In the genomic region with DNA sequence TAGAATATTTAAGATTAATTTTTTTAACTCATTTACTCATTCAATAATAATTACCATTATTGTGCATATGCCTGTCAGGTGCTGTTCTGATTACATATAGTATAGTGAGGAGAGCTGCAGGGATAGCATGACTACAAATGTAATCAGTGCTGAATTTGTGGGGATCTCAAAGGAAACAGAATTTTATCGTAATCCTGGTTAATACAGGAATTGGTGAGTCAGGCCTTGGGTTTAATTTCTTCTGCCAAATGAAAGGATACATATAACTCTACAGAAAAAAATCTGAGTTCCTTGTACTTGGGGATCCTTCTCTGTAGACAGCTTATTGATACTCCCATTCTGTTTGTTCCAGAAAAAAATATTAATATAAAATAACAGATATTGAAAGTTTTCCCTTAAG, we compare ENCODE assay signal across 21 cellular contexts.
DNase-seq lines count a peak whose midpoint lies in the region; ATAC-seq and TF ChIP-seq lines count a peak whose summit lies in the region.
"Had no signal": no experiment of that assay in that cellular context is flagged by ENCODE, and none has a peak within 500 bp of the region (broad histone marks: within the 10 kb centered on the region; RNA-seq: fewer than 3 reads in every experiment).

No MANE protein-coding gene starts in this region.

- no CpG with 5 or more reads among the region's 1 CpG for WGBS in IMR-90 (ENCODE audit: extremely low coverage in 2 of 2, insufficient read length in 1 of 2), 2 experiments

- no peak overlapping the region for H3K9ac ChIP-seq in IMR-90 (ENCODE audit: low read depth, low read length)
- H3K9ac ChIP-seq: GM23248, KMS-11 had no signal

- TF ChIP-seq RAD21 in IMR-90 (IDR thresholded peaks at IDR 0.05; ENCODE audit: low read length): no peak

- POLR2A ChIA-PET in IMR-90 (lab: Charles Lee; ENCODE audit: unreplicated experiment): no interaction called here

- no peaks in the 10 kb centered on the region for H3K36me3 ChIP-seq in IMR-90 (ENCODE audit: control insufficient read depth, insufficient read depth, low read length)
- no peaks in the 10 kb centered on the region for H3K36me3 ChIP-seq in osteoblast (ENCODE audit: insufficient read depth, low read length)

- no peak overlapping the region for H2BK120ac ChIP-seq in IMR-90 (ENCODE audit: low read depth, low read length)

- H3K4me3 ChIP-seq in IMR-90 (ENCODE audit: insufficient read depth, low read depth, low read length) (no peak overlapping the region), fibroblast of mammary gland (ENCODE audit: control insufficient read depth, low read depth, low read length) (no peak overlapping the region), osteoblast (ENCODE audit: insufficient read depth, low read length) (no peak overlapping the region)
- H3K4me3 ChIP-seq: GM12878, GM23248 had no signal

- BruUV-seq in IMR-90 (replicated peaks; lab: Mats Ljungman, UMichigan): no TSS peak

- H3K27ac ChIP-seq in IMR-90 (ENCODE audit: insufficient read depth, low read length) (no peak overlapping the region), osteoblast (ENCODE audit: low read depth, low read length) (peak overlapping the region; percentile 19)
- H3K27ac ChIP-seq: GM23248, KMS-11 had no signal

- H3K18ac ChIP-seq in IMR-90 (ENCODE audit: low read depth, low read length): no peak overlapping the region

- TF ChIP-seq CTCF in IMR-90 (conservative IDR thresholded peaks at IDR 0.05; ENCODE audit: low read depth, low read length): no peak
- no peak for TF ChIP-seq CTCF in fibroblast of mammary gland (conservative IDR thresholded peaks at IDR 0.05; ENCODE audit: control insufficient read depth, insufficient read depth, low read depth, low read length)
- no peak for TF ChIP-seq CTCF in osteoblast (IDR thresholded peaks at IDR 0.05; ENCODE audit: extremely low read depth, low read depth, low read length)

- intact Hi-C loops in IMR-90 (cut with micrococcal nuclease): no loop called here

- H4K8ac ChIP-seq in IMR-90 (ENCODE audit: low read depth in 2 of 2, low read length in 2 of 2): no peak overlapping the region

- no peak overlapping the region for H4K91ac ChIP-seq in IMR-90 (ENCODE audit: insufficient read depth, low read depth, low read length)

- no peak for TF ChIP-seq POLR2A in IMR-90 (IDR thresholded peaks at IDR 0.05; ENCODE audit: low read depth, low read length)

- no peaks in the 10 kb centered on the region for H3K27me3 ChIP-seq in IMR-90 (ENCODE audit: control insufficient read depth, insufficient read depth, low read length)
- no peaks in the 10 kb centered on the region for H3K27me3 ChIP-seq in osteoblast (ENCODE audit: insufficient read depth, low read length)

- no peak overlapping the region for H2BK20ac ChIP-seq in IMR-90 (ENCODE audit: low read depth, low read length)

- dilution Hi-C loops in IMR-90 (cut with HindIII; ENCODE audit: low sequenced_read_pairs, unreplicated experiment): no loop called here

- no peak overlapping the region for H3K56ac ChIP-seq in IMR-90 (ENCODE audit: extremely low read depth, insufficient read depth, low read length)

- H3K4ac ChIP-seq in IMR-90 (ENCODE audit: low read depth, low read length): no peak overlapping the region

- H4K20me1 ChIP-seq in IMR-90 (ENCODE audit: insufficient read depth, low read length): no peaks in the 10 kb centered on the region
- no peaks in the 10 kb centered on the region for H4K20me1 ChIP-seq in osteoblast (ENCODE audit: insufficient read depth, low read length)

- no peak overlapping the region for H3K23ac ChIP-seq in IMR-90 (ENCODE audit: low read depth, low read length)

- peak; percentile 59 for DNase-seq in IMR-90
- DNase-seq in astrocyte of the hippocampus (ENCODE audit: low read depth, low spot score): peak; percentile 34
- peak; percentile 40 for DNase-seq in fibroblast of mammary gland (ENCODE audit: low read depth)
- peak; percentile 73 for DNase-seq in osteoblast (ENCODE audit: insufficient read length, low spot score, missing footprints)
- no peak for DNase-seq in MV-4-11 (lab: John Stamatoyannopoulos, UW)
- no peak for DNase-seq in NCI-H1436 (lab: John Stamatoyannopoulos, UW)
- no peak for DNase-seq in NOMO-1 (lab: John Stamatoyannopoulos, UW; ENCODE audit: unreplicated experiment in 2 of 2)
- DNase-seq: AML-193; C1 segment of cervical spinal cord; CD8-positive, alpha-beta T cell; DND-41; GM23248; H9; NCI-H1417; NCI-H187; NCI-H446 treated with DMSO at 0.1 percent for 48 hours; NCI-H526 treated with DMSO at 0.1 percent for 48 hours had no signal

- H3K4me2 ChIP-seq in IMR-90 (ENCODE audit: low read depth, low read length): no peak overlapping the region
- H3K4me2 ChIP-seq in osteoblast (ENCODE audit: insufficient read depth, low read length): peak overlapping the region; percentile 33
- H3K4me2 ChIP-seq: KMS-11 had no signal

- no peak overlapping the region for H2AK5ac ChIP-seq in IMR-90 (ENCODE audit: low read depth, low read length)

- no peaks in the 10 kb centered on the region for H3K9me1 ChIP-seq in IMR-90 (ENCODE audit: insufficient read depth, low read length)

- CTCF ChIA-PET in IMR-90 (lab: Yijun Ruan, JAX): interaction anchor here (0.6 kb wide), 1 partner anchor 20 kb away, joined by 4 read pairs; no protein-coding TSS in a partner anchor

- no peaks in the 10 kb centered on the region for H3K79me1 ChIP-seq in IMR-90 (ENCODE audit: low read depth in 1 of 2, low read length in 2 of 2)

- H3K4me1 ChIP-seq in IMR-90 (ENCODE audit: control insufficient read depth, insufficient read depth, low read length) (peaks cover 2% of the 10 kb centered on the region; the same call in 1 of the 2 replicates), osteoblast (ENCODE audit: insufficient read depth, low read length) (peaks cover 14% of the 10 kb centered on the region)

- H3K79me2 ChIP-seq in osteoblast (ENCODE audit: insufficient read depth, low read length): no peaks in the 10 kb centered on the region

- H2BK15ac ChIP-seq in IMR-90 (ENCODE audit: low read depth, low read length): no peak overlapping the region

- no peak overlapping the region for H3K14ac ChIP-seq in IMR-90 (replicated peaks; ENCODE audit: low read depth, low read length)

- H2AK9ac ChIP-seq in IMR-90 (replicated peaks; ENCODE audit: low read depth, low read length, poor library complexity): no peak overlapping the region

- H2BK5ac ChIP-seq in IMR-90 (ENCODE audit: low read depth, low read length, poor library complexity, severe bottlenecking): no peak overlapping the region

- H3K9me3 ChIP-seq in IMR-90 (ENCODE audit: control insufficient read depth, insufficient read depth, low read length): 0 out of 2 replicates have a peak, but pooled peaks cover 5% of the 10 kb centered on the region
- peaks cover 3% of the 10 kb centered on the region for H3K9me3 ChIP-seq in osteoblast (ENCODE audit: low read depth, low read length)

- H2AFZ ChIP-seq in IMR-90 (replicated peaks; ENCODE audit: low read length, poor library complexity): no peak overlapping the region
- H2AFZ ChIP-seq in osteoblast (ENCODE audit: low read length): no peak overlapping the region

- in situ Hi-C loops in IMR-90 (cut with MboI; ENCODE audit: low sequenced_read_pairs): no loop called here

- peak; percentile 27; the same call in 1 of the 2 replicates for ATAC-seq in IMR-90 (ENCODE audit: low read depth)
- ATAC-seq in HG03565 (IDR thresholded peaks at IDR 0.05; ENCODE audit: unreplicated experiment): no peak
- ATAC-seq: CD8-positive, alpha-beta T cell; GM12878; Right ventricle myocardium inferior had no signal

- H4K5ac ChIP-seq in IMR-90 (ENCODE audit: low read depth, low read length): no peak overlapping the region

TF ChIP-seq in IMR-90, 13 proteins besides CTCF, POLR2A, EP300 and RAD21:
- no peak for TF ChIP-seq MXI1 (IDR thresholded peaks at IDR 0.05; ENCODE audit: borderline replicate concordance, low read depth, low read length)
- TF ChIP-seq NFE2L2 (IDR thresholded peaks at IDR 0.05; ENCODE audit: low read depth, low read length): no peak
- TF ChIP-seq SMC3 (IDR thresholded peaks at IDR 0.05; ENCODE audit: low read depth, low read length): no peak
- no peak for TF ChIP-seq RCOR1 (IDR thresholded peaks at IDR 0.05; ENCODE audit: insufficient replicate concordance, low read length)
- TF ChIP-seq MAFK (IDR thresholded peaks at IDR 0.05; ENCODE audit: low read depth, low read length): no peak
- TF ChIP-seq USF2 (IDR thresholded peaks at IDR 0.05; ENCODE audit: low read depth, low read length): no peak
- TF ChIP-seq CEBPB (IDR thresholded peaks at IDR 0.05; ENCODE audit: low read depth, low read length): no peak
- TF ChIP-seq FOS (IDR thresholded peaks at IDR 0.05; ENCODE audit: low read depth, low read length): no peak
- no peak for TF ChIP-seq CHD1 (IDR thresholded peaks at IDR 0.05; ENCODE audit: low read depth, low read length)
- no peak for TF ChIP-seq RFX5 (IDR thresholded peaks at IDR 0.05; ENCODE audit: low read depth, low read length)
- no peak for TF ChIP-seq BHLHE40 (IDR thresholded peaks at IDR 0.05; ENCODE audit: low read depth, low read length)
- TF ChIP-seq MAZ (IDR thresholded peaks at IDR 0.05; ENCODE audit: borderline replicate concordance, low read depth, low read length): no peak
- TF ChIP-seq ELK1 (IDR thresholded peaks at IDR 0.05; ENCODE audit: borderline replicate concordance, low read depth, low read length): no peak

Comparison
In these comparisons a context has a peak if more than half of its experiments do, and no peak if none do; other contexts are left out.
1. DNase-seq: peak in IMR-90 (single experiment), astrocyte of the hippocampus (single experiment), fibroblast of mammary gland (single experiment) and osteoblast (single experiment); none in MV-4-11 (single experiment), NCI-H1436 (single experiment) and NOMO-1 (0 of 2).